In genomic region chr20:10495173-10495572, GRCh38 we compare ENCODE assay signal across 1 cellular context.
TF ChIP-seq lines count a peak whose summit lies in the region.

No MANE protein-coding gene starts in this region.

TF ChIP-seq in GM23338, 12 proteins besides CTCF, POLR2A, EP300 and RAD21 (continued from another document):
- TF ChIP-seq ZNF462 (CRISPR knock-in tag; IDR thresholded peaks at IDR 0.05) (no peak), NANOG (IDR thresholded peaks at IDR 0.05; ENCODE audit: borderline replicate concordance) (no peak), EZH2phosphoT487 (IDR thresholded peaks at IDR 0.05; ENCODE audit: unreplicated experiment) (no peak), ETS1 (IDR thresholded peaks at IDR 0.05) (no peak), STAT1 (IDR thresholded peaks at IDR 0.05; ENCODE audit: unreplicated experiment) (no peak), EZH2 (IDR thresholded peaks at IDR 0.05; ENCODE audit: low read depth, unreplicated experiment) (no peak), ZNF331 (CRISPR knock-in tag; IDR thresholded peaks at IDR 0.05; ENCODE audit: low read depth) (no peak), CREB1 (CRISPR knock-in tag; IDR thresholded peaks at IDR 0.05; ENCODE audit: low read depth) (no peak), JUNB (IDR thresholded peaks at IDR 0.05; ENCODE audit: unreplicated experiment) (no peak), REST (IDR thresholded peaks at IDR 0.05; ENCODE audit: unreplicated experiment) (no peak), POLR2AphosphoS5 (IDR thresholded peaks at IDR 0.05; ENCODE audit: low read depth) (no peak)
